Comparison of ENCODE assay signal across 15 cellular contexts in genomic region chr5:31452314-31452713, GRCh38.
DNase-seq lines count a peak whose midpoint lies in the region; ATAC-seq and TF ChIP-seq lines count a peak whose summit lies in the region.
"Had no signal": no experiment of that assay in that cellular context is flagged by ENCODE, and none has a peak within 500 bp of the region (broad histone marks: within the 10 kb centered on the region; RNA-seq: fewer than 3 reads in every experiment).

No MANE protein-coding gene starts in this region.

- no peak overlapping the region; the same call in 1 of the 2 replicates for H3K4me2 ChIP-seq in GM23338

- peaks cover 34% of the 10 kb centered on the region for H3K9me3 Mint-ChIP-seq in GM23338
- H3K9me3 Mint-ChIP-seq in activated CD4-positive, alpha-beta T cell treated with anti-CD3 and anti-CD28 coated beads, Interleukin-2, amount 10 ng/mL, durations not matched to agents 7 days and 5 days: peaks cover 10% of the 10 kb centered on the region

- no peaks in the 10 kb centered on the region for H3K9me3 ChIP-seq in WERI-Rb-1 (ENCODE audit: severe bottlenecking)
- H3K9me3 ChIP-seq: HAP-1 had no signal

- peaks cover 21% of the 10 kb centered on the region for H3K4me1 ChIP-seq in GM23338 (ENCODE audit: insufficient read depth)
- H3K4me1 ChIP-seq: HAP-1 had no signal

- H3K4me1 Mint-ChIP-seq in GM23338: peaks cover 23% of the 10 kb centered on the region
- no peaks in the 10 kb centered on the region for H3K4me1 Mint-ChIP-seq in activated CD4-positive, alpha-beta T cell treated with anti-CD3 and anti-CD28 coated beads, Interleukin-2, amount 10 ng/mL, durations not matched to agents 7 days and 5 days

- H4K20me1 ChIP-seq in GM23338 (replicated peaks; ENCODE audit: insufficient read depth): no peaks in the 10 kb centered on the region

- no peaks in the 10 kb centered on the region for H3K79me2 ChIP-seq in GM23338 (replicated peaks; ENCODE audit: insufficient read depth)

- no peaks in the 10 kb centered on the region for H3K27me3 ChIP-seq in GM23338 (ENCODE audit: insufficient read depth)
- H3K27me3 ChIP-seq in WERI-Rb-1 (ENCODE audit: insufficient read depth, low read depth, severe bottlenecking): no peaks in the 10 kb centered on the region

- no peak overlapping the region for H2AFZ ChIP-seq in GM23338

- H3K4me3 ChIP-seq in GM23338 (no peak overlapping the region), WERI-Rb-1 (ENCODE audit: low read depth, low read length) (no peak overlapping the region)
- H3K4me3 ChIP-seq: HAP-1 had no signal

- peak overlapping the region; percentile 17 for H3K27ac Mint-ChIP-seq in GM23338
- no peak overlapping the region for H3K27ac Mint-ChIP-seq in activated CD4-positive, alpha-beta T cell treated with anti-CD3 and anti-CD28 coated beads, Interleukin-2, amount 10 ng/mL, durations not matched to agents 7 days and 5 days

- no peaks in the 10 kb centered on the region for H3K9me2 ChIP-seq in GM23338 (ENCODE audit: insufficient read depth)

- no peak overlapping the region for H3K27ac ChIP-seq in GM23338 (ENCODE audit: low read depth)
- no peak overlapping the region for H3K27ac ChIP-seq in WERI-Rb-1

- ATAC-seq in GM23338 (no peak), HG03196 (IDR thresholded peaks at IDR 0.05; ENCODE audit: unreplicated experiment) (no peak)

- DNase-seq in GM23338 (ENCODE audit: low spot score): no peak
- DNase-seq in amniotic epithelial cell (ENCODE audit: low read depth): peak; percentile 38
- DNase-seq in putamen (ENCODE audit: low spot score): peak; percentile 9
- DNase-seq in activated CD4-positive, alpha-beta T cell treated with anti-CD3 and anti-CD28 coated beads, Interleukin-2, amount 10 ng/mL, durations not matched to agents 7 days and 5 days: no peak
- DNase-seq in WERI-Rb-1: no peak
- DNase-seq: C1 segment of cervical spinal cord; Calu3; CD4-positive, alpha-beta memory T cell; COR-L47; DMS53; DMS79 treated with DMSO at 0.1 percent for 48 hours; GF-D8; GOT3 had no signal

- TF ChIP-seq CTCF in GM23338 (conservative IDR thresholded peaks at IDR 0.05; ENCODE audit: low read depth in 2 of 2): no peak
- TF ChIP-seq CTCF in WERI-Rb-1 (IDR thresholded peaks at IDR 0.05; ENCODE audit: low read depth, low read length): no peak

- POLR2A ChIA-PET in activated CD4-positive, alpha-beta T cell treated with anti-CD3 and anti-CD28 coated beads, Interleukin-2, amount 10 ng/mL, durations not matched to agents 7 days and 5 days (lab: Charles Lee): no interaction called here

- peaks cover 86% of the 10 kb centered on the region for H3K36me3 Mint-ChIP-seq in GM23338 (ENCODE audit: low read depth)
- peaks cover 52% of the 10 kb centered on the region for H3K36me3 Mint-ChIP-seq in activated CD4-positive, alpha-beta T cell treated with anti-CD3 and anti-CD28 coated beads, Interleukin-2, amount 10 ng/mL, durations not matched to agents 7 days and 5 days (ENCODE audit: low read depth)

- peaks cover 7% of the 10 kb centered on the region for H3K27me3 Mint-ChIP-seq in GM23338 (ENCODE audit: insufficient read depth, low read depth, poor library complexity)
- H3K27me3 Mint-ChIP-seq in activated CD4-positive, alpha-beta T cell treated with anti-CD3 and anti-CD28 coated beads, Interleukin-2, amount 10 ng/mL, durations not matched to agents 7 days and 5 days: no peaks in the 10 kb centered on the region
- H3K27me3 Mint-ChIP-seq: CD4-positive, alpha-beta memory T cell had no signal

- no peaks in the 10 kb centered on the region for H3F3A ChIP-seq in GM23338 (replicated peaks; ENCODE audit: low read depth)

- H3K4me3 Mint-ChIP-seq in GM23338: no peak overlapping the region
- no peak overlapping the region for H3K4me3 Mint-ChIP-seq in activated CD4-positive, alpha-beta T cell treated with anti-CD3 and anti-CD28 coated beads, Interleukin-2, amount 10 ng/mL, durations not matched to agents 7 days and 5 days

- CTCF ChIA-PET in activated CD4-positive, alpha-beta T cell treated with anti-CD3 and anti-CD28 coated beads, Interleukin-2, amount 10 ng/mL, durations not matched to agents 7 days and 5 days (lab: Charles Lee): no interaction called here

- H3K36me3 ChIP-seq in GM23338 (ENCODE audit: insufficient read depth) (peaks cover 24% of the 10 kb centered on the region; the same call in 1 of the 2 replicates), WERI-Rb-1 (peaks cover 48% of the 10 kb centered on the region)

TF ChIP-seq in GM23338, 12 proteins besides CTCF, POLR2A, EP300 and RAD21:
- TF ChIP-seq, protein P1, sequence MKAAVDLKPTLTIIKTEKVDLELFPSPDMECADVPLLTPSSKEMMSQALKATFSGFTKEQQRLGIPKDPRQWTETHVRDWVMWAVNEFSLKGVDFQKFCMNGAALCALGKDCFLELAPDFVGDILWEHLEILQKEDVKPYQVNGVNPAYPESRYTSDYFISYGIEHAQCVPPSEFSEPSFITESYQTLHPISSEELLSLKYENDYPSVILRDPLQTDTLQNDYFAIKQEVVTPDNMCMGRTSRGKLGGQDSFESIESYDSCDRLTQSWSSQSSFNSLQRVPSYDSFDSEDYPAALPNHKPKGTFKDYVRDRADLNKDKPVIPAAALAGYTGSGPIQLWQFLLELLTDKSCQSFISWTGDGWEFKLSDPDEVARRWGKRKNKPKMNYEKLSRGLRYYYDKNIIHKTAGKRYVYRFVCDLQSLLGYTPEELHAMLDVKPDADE (IDR thresholded peaks at IDR 0.05): no peak
- no peak for TF ChIP-seq JUNB (IDR thresholded peaks at IDR 0.05; ENCODE audit: unreplicated experiment)
- TF ChIP-seq CREB1 (CRISPR knock-in tag; IDR thresholded peaks at IDR 0.05; ENCODE audit: low read depth): no peak
- TF ChIP-seq EZH2phosphoT487 (IDR thresholded peaks at IDR 0.05; ENCODE audit: unreplicated experiment): no peak
- no peak for TF ChIP-seq EZH2 (IDR thresholded peaks at IDR 0.05; ENCODE audit: low read depth, unreplicated experiment)

Comparison
In these comparisons a context has a peak if more than half of its experiments do, and no peak if none do; other contexts are left out.
1. DNase-seq: peak in amniotic epithelial cell (single experiment) and putamen (single experiment); none in GM23338 (single experiment), activated CD4-positive, alpha-beta T cell treated with anti-CD3 and anti-CD28 coated beads, Interleukin-2, amount 10 ng/mL, durations not matched to agents 7 days and 5 days (single experiment) and WERI-Rb-1 (single experiment).